Comparison of ENCODE assay signal across 16 cellular contexts in genomic region chr11:93773045-93773477, GRCh38.
"Had no signal": no experiment of that assay in that cellular context is flagged by ENCODE, and none has a peak within 500 bp of the region (broad histone marks: within the 10 kb centered on the region; RNA-seq: fewer than 3 reads in every experiment).

No MANE protein-coding gene starts in this region.

- ATAC-seq: activated CD8-positive, alpha-beta memory T cell treated with anti-CD3 and anti-CD28 coated beads, Interleukin-2, amount 10 ng/mL, durations not matched to agents 7 days and 5 days; left colon; T-helper 17 cell had no signal

- H3K27ac ChIP-seq: esophagus muscularis mucosa, heart right ventricle, thyroid gland had no signal

- H3K4me1 ChIP-seq: esophagus muscularis mucosa, thyroid gland had no signal

- H3K36me3 Mint-ChIP-seq: mesothelial cell of epicardium had no signal

- H3K27ac Mint-ChIP-seq: activated CD4-positive, alpha-beta memory T cell treated with anti-CD3 and anti-CD28 coated beads, Interleukin-2, amount 10 ng/mL, durations not matched to agents 7 days and 5 days; activated CD8-positive, alpha-beta memory T cell treated with anti-CD3 and anti-CD28 coated beads, Interleukin-2, amount 10 ng/mL, durations not matched to agents 7 days and 5 days; activated naive CD8-positive, alpha-beta T cell treated with anti-CD3 and anti-CD28 coated beads for 36 hours; mesothelial cell of epicardium; nephron; T-helper 17 cell had no signal

- H3K27me3 ChIP-seq: esophagus muscularis mucosa, heart right ventricle, thyroid gland had no signal

- H3K9me3 Mint-ChIP-seq: mesothelial cell of epicardium had no signal

- DNase-seq: activated CD4-positive, alpha-beta memory T cell treated with anti-CD3 and anti-CD28 coated beads, Interleukin-2, amount 10 ng/mL, durations not matched to agents 7 days and 5 days; activated CD4-positive, alpha-beta T cell treated with anti-CD3 and anti-CD28 coated beads for 48 hours; activated CD4-positive, CD25-positive, alpha-beta regulatory T cell; activated CD8-positive, alpha-beta memory T cell treated with anti-CD3 and anti-CD28 coated beads, Interleukin-2, amount 10 ng/mL, durations not matched to agents 7 days and 5 days; activated naive CD8-positive, alpha-beta T cell treated with anti-CD3 and anti-CD28 coated beads for 36 hours; amniotic stem cell; effector CD8-positive, alpha-beta T cell; heart right ventricle; left colon; stimulated activated naive CD4-positive, alpha-beta T cell; T-helper 17 cell; thyroid gland had no signal

- H3K4me1 Mint-ChIP-seq: activated CD4-positive, alpha-beta memory T cell treated with anti-CD3 and anti-CD28 coated beads, Interleukin-2, amount 10 ng/mL, durations not matched to agents 7 days and 5 days; activated CD8-positive, alpha-beta memory T cell treated with anti-CD3 and anti-CD28 coated beads, Interleukin-2, amount 10 ng/mL, durations not matched to agents 7 days and 5 days; activated naive CD8-positive, alpha-beta T cell treated with anti-CD3 and anti-CD28 coated beads for 36 hours; mesothelial cell of epicardium; nephron; T-helper 17 cell had no signal

- H3K36me3 ChIP-seq: esophagus muscularis mucosa, heart right ventricle, thyroid gland had no signal

- H3K4me3 Mint-ChIP-seq: activated CD4-positive, alpha-beta memory T cell treated with anti-CD3 and anti-CD28 coated beads, Interleukin-2, amount 10 ng/mL, durations not matched to agents 7 days and 5 days; activated CD8-positive, alpha-beta memory T cell treated with anti-CD3 and anti-CD28 coated beads, Interleukin-2, amount 10 ng/mL, durations not matched to agents 7 days and 5 days; activated naive CD8-positive, alpha-beta T cell treated with anti-CD3 and anti-CD28 coated beads for 36 hours; mesothelial cell of epicardium; nephron; T-helper 17 cell had no signal

- H3K9me3 ChIP-seq: esophagus muscularis mucosa, heart right ventricle, thyroid gland had no signal

- H3K27me3 Mint-ChIP-seq: activated CD4-positive, alpha-beta memory T cell treated with anti-CD3 and anti-CD28 coated beads, Interleukin-2, amount 10 ng/mL, durations not matched to agents 7 days and 5 days; activated CD8-positive, alpha-beta memory T cell treated with anti-CD3 and anti-CD28 coated beads, Interleukin-2, amount 10 ng/mL, durations not matched to agents 7 days and 5 days; activated naive CD8-positive, alpha-beta T cell treated with anti-CD3 and anti-CD28 coated beads for 36 hours; T-helper 17 cell had no signal

- H3K4me3 ChIP-seq: esophagus muscularis mucosa, heart right ventricle, lung, thyroid gland had no signal
